Comparison of ENCODE assay signal across 22 cellular contexts in the genomic region with DNA sequence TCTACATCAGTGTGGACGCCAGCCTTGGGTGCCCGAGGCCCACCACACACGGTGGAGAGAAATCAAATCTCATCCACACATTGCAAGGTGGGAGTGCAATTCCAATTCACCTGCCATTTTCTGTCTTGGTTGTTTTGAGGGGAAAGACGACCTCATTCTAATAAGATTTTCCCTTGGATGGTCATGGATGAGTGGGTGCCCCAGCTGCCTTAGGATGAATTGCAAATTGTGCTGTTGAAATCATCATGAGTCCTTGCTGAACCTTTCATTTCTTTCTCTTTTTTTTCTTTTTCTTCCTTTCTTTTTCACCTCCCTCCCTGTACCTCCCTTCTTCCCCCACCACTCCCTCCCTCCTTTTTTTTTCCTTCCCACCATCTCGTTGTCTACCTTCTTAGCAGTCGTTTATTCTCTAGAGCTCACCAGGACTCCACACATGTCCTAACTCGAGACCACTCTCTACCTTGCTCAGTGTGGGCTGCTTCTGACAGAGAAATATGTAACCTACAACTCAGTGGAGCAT.
"Had no signal": no experiment of that assay in that cellular context is flagged by ENCODE, and none has a peak within 500 bp of the region (broad histone marks: within the 10 kb centered on the region; RNA-seq: fewer than 3 reads in every experiment).

No MANE protein-coding gene starts in this region.

- H3K4me3 Mint-ChIP-seq: endodermal cell, memory B cell, mesothelial cell of epicardium, natural killer cell, neural progenitor cell, type B pancreatic cell had no signal

- H3K27ac Mint-ChIP-seq: endodermal cell, memory B cell, mesothelial cell of epicardium, natural killer cell, neural progenitor cell, type B pancreatic cell had no signal

- H3K4me3 ChIP-seq: hepatocyte, left ventricle myocardium inferior, lower lobe of right lung, neural progenitor cell, ovary, right atrium auricular region, sigmoid colon, skin epidermis, suprapubic skin, thyroid gland had no signal

- ATAC-seq: foreskin keratinocyte, left cardiac atrium, lower lobe of right lung, natural killer cell had no signal

- H3K9me3 ChIP-seq: left ventricle myocardium inferior, lower lobe of right lung, ovary, right atrium auricular region, sigmoid colon, suprapubic skin, thyroid gland had no signal

- H3K4me1 Mint-ChIP-seq: endodermal cell, natural killer cell had no signal

- H3K9me3 Mint-ChIP-seq: endodermal cell, memory B cell, mesothelial cell of epicardium, natural killer cell, neural progenitor cell had no signal

- H3K27me3 ChIP-seq: ovary, right atrium auricular region had no signal

- H3K36me3 Mint-ChIP-seq: memory B cell, mesothelial cell of epicardium, natural killer cell, neural progenitor cell had no signal

- H3K36me3 ChIP-seq: left ventricle myocardium inferior, lower lobe of right lung, neural progenitor cell, ovary, right atrium auricular region, sigmoid colon, suprapubic skin, thyroid gland had no signal

- DNase-seq: effector CD4-positive, alpha-beta T cell; endodermal cell; erythroblast; foreskin keratinocyte; head of caudate nucleus; kidney; left cardiac atrium; left ventricle myocardium inferior; lower lobe of right lung; natural killer cell; ovary; sigmoid colon; stimulated activated naive CD4-positive, alpha-beta T cell; thyroid gland had no signal

- H3K27ac ChIP-seq: foreskin keratinocyte, hepatocyte, left ventricle myocardium inferior, lower lobe of right lung, neural progenitor cell, ovary, right atrium auricular region, sigmoid colon, skin epidermis, suprapubic skin, thyroid gland had no signal
